ENCODE assay signal across 11 cellular contexts in the genomic region with DNA sequence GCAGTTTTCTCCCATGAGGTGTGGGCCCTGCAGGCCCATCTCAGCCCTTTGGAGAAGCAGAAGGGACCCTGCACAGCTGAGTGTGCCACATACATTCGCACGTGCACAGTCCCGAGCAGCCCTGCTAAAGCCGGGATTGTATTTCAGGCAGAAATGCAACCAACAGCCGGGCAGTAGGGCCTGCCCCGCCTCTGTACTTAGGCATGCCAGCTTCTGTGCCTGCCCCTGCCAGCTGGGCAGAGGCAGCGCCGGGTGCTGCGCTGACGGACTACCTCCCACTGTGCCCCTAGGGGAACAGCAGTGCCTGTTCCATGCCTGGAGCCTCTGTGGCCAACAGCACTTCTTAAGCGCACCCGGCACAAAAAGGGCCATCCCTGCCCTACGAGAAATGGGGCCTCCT.
DNase-seq lines count a peak whose midpoint lies in the region; ATAC-seq, FAIRE-seq and TF ChIP-seq lines count a peak whose summit lies in the region.
"Had no signal": no experiment of that assay in that cellular context is flagged by ENCODE, and none has a peak within 500 bp of the region (broad histone marks: within the 10 kb centered on the region; RNA-seq: fewer than 3 reads in every experiment).

No MANE protein-coding gene starts in this region.

- no peaks in the 10 kb centered on the region for H3K9me3 ChIP-seq in A673 (ENCODE audit: low read depth, low read length, poor library complexity, severe bottlenecking)
- no peaks in the 10 kb centered on the region for H3K9me3 ChIP-seq in neuronal stem cell (replicated peaks in 1 of 2; ENCODE audit: control insufficient read depth in 2 of 2, insufficient read depth in 1 of 2, low read depth in 1 of 2, low read length in 2 of 2)

- peak overlapping the region; percentile 27 for H4K91ac ChIP-seq in neuronal stem cell (ENCODE audit: low read depth, low read length, poor library complexity)

- POLR2A ChIA-PET in A673 (lab: Charles Lee; ENCODE audit: low non-redundant PET), result no interaction called here

- intact Hi-C loops in A673 (cut with micrococcal nuclease; ENCODE audit: unreplicated experiment), result no loop called here

- H2AFZ ChIP-seq in neuronal stem cell (ENCODE audit: low read length), result no peak overlapping the region

- no peak for TF ChIP-seq CTCF in A673 (conservative IDR thresholded peaks at IDR 0.05; ENCODE audit: low read depth, low read length)

- no CpG with 5 or more reads among the region's 13 CpGs for WGBS in neuronal stem cell (ENCODE audit: extremely low coverage in 2 of 2, insufficient read length in 2 of 2, insufficient replicate concordance in 1 of 2), 2 donors

- H3K27ac ChIP-seq in A673 (ENCODE audit: low read depth, low read length, poor library complexity, severe bottlenecking) (peak overlapping the region; percentile 14), neuronal stem cell (replicated peaks; ENCODE audit: low read length) (no peak overlapping the region)

- in situ Hi-C loops in KBM-7 (cut with MboI; ENCODE audit: low pct_unique_long_range_greater_than_20kb, low sequenced_read_pairs), result no loop called here

- no peak overlapping the region for H3K9ac ChIP-seq in neuronal stem cell (ENCODE audit: low read depth, low read length, poor library complexity)

- no peak overlapping the region for H2BK15ac ChIP-seq in neuronal stem cell (ENCODE audit: low read length)

- H3K4me2 ChIP-seq in neuronal stem cell (ENCODE audit: insufficient read depth, low read length, poor library complexity, severe bottlenecking), result no peak overlapping the region

- peak overlapping the region; percentile 73 for H3K18ac ChIP-seq in neuronal stem cell (ENCODE audit: low read length)

- peaks cover 27% of the 10 kb centered on the region for H3K4me1 ChIP-seq in A673 (ENCODE audit: insufficient read depth, low read length, poor library complexity, severe bottlenecking)
- H3K4me1 ChIP-seq in neuronal stem cell (ENCODE audit: control insufficient read depth in 2 of 2, insufficient read depth in 1 of 2, low read depth in 1 of 2, low read length in 2 of 2), result peaks cover 5 to 32% of the 10 kb centered on the region in 2 donors

- H3K4me3 ChIP-seq in A673 (ENCODE audit: low read depth, low read length, poor library complexity, severe bottlenecking) (no peak overlapping the region), neuronal stem cell (ENCODE audit: low read length in 2 of 2) (no peak overlapping the region)

- peak overlapping the region; percentile 23 for H3K14ac ChIP-seq in neuronal stem cell (ENCODE audit: low read length)

- peak overlapping the region; percentile 70 for H2AK5ac ChIP-seq in neuronal stem cell (ENCODE audit: low read depth, low read length)

- ATAC-seq in HG02642 (IDR thresholded peaks at IDR 0.05; ENCODE audit: poor library complexity, unreplicated experiment), result no peak

- peak overlapping the region; percentile 52 for H2BK120ac ChIP-seq in neuronal stem cell (ENCODE audit: low read depth, low read length)

- H3K79me1 ChIP-seq in neuronal stem cell (ENCODE audit: low read depth, low read length), result peaks cover 3% of the 10 kb centered on the region

- no peak overlapping the region for H3K4ac ChIP-seq in neuronal stem cell (ENCODE audit: low read length)

- no peak overlapping the region for H2BK5ac ChIP-seq in neuronal stem cell (ENCODE audit: low read length)

- H4K8ac ChIP-seq in neuronal stem cell (ENCODE audit: low read depth, low read length), result no peak overlapping the region

- CTCF ChIA-PET in A673 (lab: Charles Lee), result no interaction called here

- FAIRE-seq in frontal cortex (lab: Jason Lieb, UNC), result no peak
- FAIRE-seq: astrocyte had no signal

- DNase-seq in A673 (ENCODE audit: low spot score) (peak; percentile 73), NCI-H2171 treated with DMSO at 0.1 percent for 48 hours (lab: John Stamatoyannopoulos, UW) (peak; percentile 81), frontal cortex (ENCODE audit: low spot score in 2 of 2) (peak; percentile 84 to 86), neuronal stem cell (ENCODE audit: low spot score) (no peak), KBM-7 (no peak), retina (no peak)
- no peak for DNase-seq in effector CD4-positive, alpha-beta T cell
- DNase-seq: activated CD4-positive, alpha-beta T cell treated with anti-CD3 and anti-CD28 coated beads, Interleukin-2, amount 50 U/mL, for 48 hours; SHP77 treated with DMSO at 0.1 percent for 48 hours had no signal

- no peak overlapping the region for H3K23ac ChIP-seq in neuronal stem cell (ENCODE audit: low read depth, low read length, poor library complexity)

- H3K27me3 ChIP-seq in A673 (replicated peaks; ENCODE audit: insufficient read depth, low read depth, low read length, poor library complexity), result no peaks in the 10 kb centered on the region
- H3K27me3 ChIP-seq in neuronal stem cell (ENCODE audit: control insufficient read depth in 3 of 3, insufficient read depth in 3 of 3, low read depth in 1 of 3, low read length in 3 of 3), result no peaks in the 10 kb centered on the region

- H3K36me3 ChIP-seq in A673 (ENCODE audit: insufficient read depth, low read length, poor library complexity, severe bottlenecking) (peaks cover 3% of the 10 kb centered on the region), neuronal stem cell (replicated peaks in 1 of 2; ENCODE audit: control insufficient read depth in 2 of 2, insufficient read depth in 2 of 2, low read length in 2 of 2) (no peaks in the 10 kb centered on the region)

- no TSS peak for BruUV-seq in A673 (replicated peaks; lab: Mats Ljungman, UMichigan)

- no peak overlapping the region for H2BK12ac ChIP-seq in neuronal stem cell (ENCODE audit: low read length)

Comparison
In these comparisons a context has a peak if more than half of its experiments do, and no peak if none do; other contexts are left out.
1. DNase-seq: peak in A673 (single experiment), NCI-H2171 treated with DMSO at 0.1 percent for 48 hours (single experiment) and frontal cortex (2 of 2); none in neuronal stem cell (single experiment), KBM-7 (single experiment), effector CD4-positive, alpha-beta T cell (single experiment) and retina (single experiment).